ENCODE assay signal across 1 cellular context in genomic region chr1:33472349-33472980, GRCh38.
TF ChIP-seq lines count a peak whose summit lies in the region.

TSS of gene ZSCAN20 (plus strand) at chr1:33472645. CDS start at chr1:33479289, 6,644 bp downstream.

TF ChIP-seq in HepG2, 621 proteins besides CTCF, POLR2A, EP300 and RAD21 (continued from another document):
- TF ChIP-seq AFF4 (CRISPR knock-in tag; IDR thresholded peaks at IDR 0.05) = no peak
- TF ChIP-seq ZNF414 (CRISPR knock-in tag; IDR thresholded peaks at IDR 0.05) = no peak
- 0 out of 2 replicates have a peak, but pooled peaks have one; percentile 61 for TF ChIP-seq GTF3A (CRISPR knock-in tag; conservative IDR thresholded peaks at IDR 0.05)
- no peak; a peak in 1 of 4 replicates for TF ChIP-seq KLF16 (CRISPR knock-in tag; IDR thresholded peaks at IDR 0.05)
- no peak for TF ChIP-seq SMARCC2 (IDR thresholded peaks at IDR 0.05)
- TF ChIP-seq TARDBP (CRISPR knock-in tag; IDR thresholded peaks at IDR 0.05) = peak; percentile 40; the same call in 1 of the 2 replicates
- peak; percentile 52; the same call in 1 of the 2 replicates for TF ChIP-seq ZNF350 (CRISPR knock-in tag; IDR thresholded peaks at IDR 0.05; ENCODE audit: borderline replicate concordance, low read depth)
- peak; percentile 88 for TF ChIP-seq ZFX (CRISPR knock-in tag; IDR thresholded peaks at IDR 0.05; ENCODE audit: low read depth)
- peak; percentile 69; the same call in 1 of the 2 replicates for TF ChIP-seq SALL2 (CRISPR knock-in tag; IDR thresholded peaks at IDR 0.05)
- no peak for TF ChIP-seq CERS6 (CRISPR knock-in tag; IDR thresholded peaks at IDR 0.05)
- TF ChIP-seq ZNF263 (CRISPR knock-in tag; IDR thresholded peaks at IDR 0.05) = 0 out of 2 replicates have a peak, but pooled peaks have one; percentile 32
- peak; percentile 62; the same call in 1 of the 2 replicates for TF ChIP-seq BORCS8-MEF2B (CRISPR knock-in tag; IDR thresholded peaks at IDR 0.05)
- 0 out of 2 replicates have a peak, but pooled peaks have one; percentile 29 for TF ChIP-seq RXRA (CRISPR knock-in tag; IDR thresholded peaks at IDR 0.05)
- peak; percentile 94 for TF ChIP-seq MAZ (IDR thresholded peaks at IDR 0.05; ENCODE audit: borderline replicate concordance, low read depth, low read length)
- TF ChIP-seq MAZ (CRISPR knock-in tag; IDR thresholded peaks at IDR 0.05; ENCODE audit: low read depth) = no peak
- no peak for TF ChIP-seq PAX8 (CRISPR knock-in tag; IDR thresholded peaks at IDR 0.05; ENCODE audit: borderline replicate concordance)
- TF ChIP-seq CC2D1A (CRISPR knock-in tag; IDR thresholded peaks at IDR 0.05) = no peak
- no peak for TF ChIP-seq ATRX (CRISPR knock-in tag; IDR thresholded peaks at IDR 0.05; ENCODE audit: borderline replicate concordance)
- TF ChIP-seq TEAD3 (CRISPR knock-in tag; optimal IDR thresholded peaks at IDR 0.05; ENCODE audit: borderline replicate concordance) = peak; percentile 45
- TF ChIP-seq ARNTL (CRISPR knock-in tag; IDR thresholded peaks at IDR 0.05) = peak; percentile 49; the same call in 1 of the 2 replicates
- TF ChIP-seq ZNF580 (CRISPR knock-in tag; IDR thresholded peaks at IDR 0.05; ENCODE audit: borderline replicate concordance, low read depth) = 0 out of 2 replicates have a peak, but pooled peaks have one; percentile 31
- peak; percentile 86 for TF ChIP-seq GATAD1 (CRISPR knock-in tag; IDR thresholded peaks at IDR 0.05)
- TF ChIP-seq ZNF841 (CRISPR knock-in tag; IDR thresholded peaks at IDR 0.05; ENCODE audit: borderline replicate concordance) = no peak
- TF ChIP-seq TERF1 (CRISPR knock-in tag; IDR thresholded peaks at IDR 0.05) = no peak
- TF ChIP-seq ZSCAN12 (CRISPR knock-in tag; IDR thresholded peaks at IDR 0.05) = no peak
- no peak for TF ChIP-seq HOMEZ (CRISPR knock-in tag; IDR thresholded peaks at IDR 0.05; ENCODE audit: low read depth)
- TF ChIP-seq ZNF543 (CRISPR knock-in tag; IDR thresholded peaks at IDR 0.05) = 0 out of 2 replicates have a peak, but pooled peaks have one; percentile 62
